In genomic region chr10:88186335-88186734, GRCh38 we compare ENCODE assay signal across 15 cellular contexts.
DNase-seq lines count a peak whose midpoint lies in the region; ATAC-seq and TF ChIP-seq lines count a peak whose summit lies in the region.
"Had no signal": no experiment of that assay in that cellular context is flagged by ENCODE, and none has a peak within 500 bp of the region (broad histone marks: within the 10 kb centered on the region; RNA-seq: fewer than 3 reads in every experiment).

No MANE protein-coding gene starts in this region.

- H3K9me3 ChIP-seq in fibroblast of lung (ENCODE audit: control insufficient read depth, insufficient read depth, low read depth, low read length) (no peaks in the 10 kb centered on the region), smooth muscle cell (replicated peaks; ENCODE audit: low read depth) (no peaks in the 10 kb centered on the region)
- H3K9me3 ChIP-seq: esophagus squamous epithelium, suprapubic skin had no signal

- H3K36me3 ChIP-seq in fibroblast of lung (ENCODE audit: control insufficient read depth, insufficient read depth, low read length), result no peaks in the 10 kb centered on the region
- H3K36me3 ChIP-seq in smooth muscle cell (ENCODE audit: low read depth), result no peaks in the 10 kb centered on the region
- H3K36me3 ChIP-seq: esophagus squamous epithelium, suprapubic skin had no signal

- WGBS in smooth muscle cell (ENCODE audit: low lambda C conversion rate), result 31% methylated on average over 2 of the region's 2 CpGs

- H3K9ac ChIP-seq in fibroblast of lung (ENCODE audit: insufficient read depth, low read length) (no peak overlapping the region), smooth muscle cell (ENCODE audit: low read depth) (no peak overlapping the region)

- H3K4me3 Mint-ChIP-seq in stimulated activated naive CD8-positive, alpha-beta T cell treated with anti-CD3 and anti-CD28 coated beads, Interleukin-15, amount 100 ng/mL, for 72 hours, result no peak overlapping the region
- H3K4me3 Mint-ChIP-seq: activated T-helper 17 cell treated with anti-CD3 and anti-CD28 coated beads, Interleukin-2, amount 50 U/mL, for 72 hours; natural killer cell had no signal

- H2AFZ ChIP-seq in fibroblast of lung (ENCODE audit: low read length) (no peak overlapping the region), smooth muscle cell (ENCODE audit: low read depth) (no peak overlapping the region)

- H3K27ac ChIP-seq in fibroblast of lung (ENCODE audit: insufficient read depth, low read length), result no peak overlapping the region
- no peak overlapping the region for H3K27ac ChIP-seq in smooth muscle cell (ENCODE audit: low read depth)
- H3K27ac ChIP-seq: esophagus squamous epithelium, suprapubic skin had no signal

- DNase-seq in GM04504 (ENCODE audit: low read depth) (peak; percentile 54), NCI-H226 (peak; percentile 51), fibroblast of lung (ENCODE audit: low read depth in 2 of 2) (peak; percentile 74 to 79), smooth muscle cell (lab: John Stamatoyannopoulos, UW; ENCODE audit: unreplicated experiment) (no peak), cerebellar nuclear complex (lab: John Stamatoyannopoulos, UW) (no peak), hippocampal formation (lab: John Stamatoyannopoulos, UW) (no peak)
- no peak for DNase-seq in stimulated activated naive CD8-positive, alpha-beta T cell treated with anti-CD3 and anti-CD28 coated beads, Interleukin-15, amount 100 ng/mL, for 72 hours
- DNase-seq: anterior cingulate cortex, dermis blood vessel endothelial cell, esophagus squamous epithelium, natural killer cell, NCI-H1694, NCI-H524 treated with DMSO at 0.1 percent for 48 hours had no signal

- H3K4me1 ChIP-seq in fibroblast of lung (ENCODE audit: control insufficient read depth, extremely low read depth, insufficient read depth, low read length), result no peaks in the 10 kb centered on the region
- H3K4me1 ChIP-seq in smooth muscle cell (ENCODE audit: low read depth), result no peaks in the 10 kb centered on the region
- H3K4me1 ChIP-seq: esophagus squamous epithelium, suprapubic skin had no signal

- H4K20me1 ChIP-seq in fibroblast of lung (ENCODE audit: control insufficient read depth, extremely low read depth, insufficient read depth, low read length) (no peaks in the 10 kb centered on the region), smooth muscle cell (ENCODE audit: low read depth) (no peaks in the 10 kb centered on the region)

- H3K4me2 ChIP-seq in fibroblast of lung (ENCODE audit: extremely low read depth, insufficient read depth, low read length), result no peak overlapping the region
- H3K4me2 ChIP-seq in smooth muscle cell, result peak overlapping the region; percentile 62

- TF ChIP-seq CTCF in fibroblast of lung (conservative IDR thresholded peaks at IDR 0.05 in 1 of 2, IDR thresholded peaks at IDR 0.05 in 1 of 2; ENCODE audit: low read depth in 1 of 2, low read length in 2 of 2) (no peak), smooth muscle cell (IDR thresholded peaks at IDR 0.05; ENCODE audit: borderline replicate concordance, insufficient read depth, poor library complexity, severe bottlenecking) (no peak)

- peaks cover 3 to 7% of the 10 kb centered on the region in 2 donors for H3K9me3 Mint-ChIP-seq in stimulated activated naive CD8-positive, alpha-beta T cell treated with anti-CD3 and anti-CD28 coated beads, Interleukin-15, amount 100 ng/mL, for 72 hours
- H3K9me3 Mint-ChIP-seq: natural killer cell had no signal

- H3K27ac Mint-ChIP-seq in stimulated activated naive CD8-positive, alpha-beta T cell treated with anti-CD3 and anti-CD28 coated beads, Interleukin-15, amount 100 ng/mL, for 72 hours, result no peak overlapping the region
- H3K27ac Mint-ChIP-seq: activated T-helper 17 cell treated with anti-CD3 and anti-CD28 coated beads, Interleukin-2, amount 50 U/mL, for 72 hours; natural killer cell had no signal

- H3K79me2 ChIP-seq in fibroblast of lung (ENCODE audit: control insufficient read depth, insufficient read depth, low read length), result no peaks in the 10 kb centered on the region
- H3K79me2 ChIP-seq in smooth muscle cell (ENCODE audit: low read depth), result no peaks in the 10 kb centered on the region

- no peaks in the 10 kb centered on the region for H3K27me3 Mint-ChIP-seq in stimulated activated naive CD8-positive, alpha-beta T cell treated with anti-CD3 and anti-CD28 coated beads, Interleukin-15, amount 100 ng/mL, for 72 hours
- H3K27me3 Mint-ChIP-seq: activated T-helper 17 cell treated with anti-CD3 and anti-CD28 coated beads, Interleukin-2, amount 50 U/mL, for 72 hours had no signal

- no peaks in the 10 kb centered on the region for H3K4me1 Mint-ChIP-seq in stimulated activated naive CD8-positive, alpha-beta T cell treated with anti-CD3 and anti-CD28 coated beads, Interleukin-15, amount 100 ng/mL, for 72 hours
- H3K4me1 Mint-ChIP-seq: activated T-helper 17 cell treated with anti-CD3 and anti-CD28 coated beads, Interleukin-2, amount 50 U/mL, for 72 hours; natural killer cell had no signal

- ATAC-seq in stimulated activated naive CD8-positive, alpha-beta T cell treated with anti-CD3 and anti-CD28 coated beads, Interleukin-15, amount 100 ng/mL, for 72 hours, result no peak
- ATAC-seq: activated T-helper 17 cell treated with anti-CD3 and anti-CD28 coated beads, Interleukin-2, amount 50 U/mL, for 72 hours; natural killer cell had no signal

- H3K4me3 ChIP-seq in fibroblast of lung (replicated peaks in 1 of 4; ENCODE audit: control extremely low read depth in 1 of 4, insufficient read depth in 1 of 4, low read depth in 3 of 4, low read length in 4 of 4), result no peak overlapping the region
- no peak overlapping the region for H3K4me3 ChIP-seq in smooth muscle cell
- H3K4me3 ChIP-seq: esophagus squamous epithelium, suprapubic skin had no signal

- no peaks in the 10 kb centered on the region for H3F3A ChIP-seq in smooth muscle cell (ENCODE audit: low read depth)

- H3K27me3 ChIP-seq in fibroblast of lung (ENCODE audit: control insufficient read depth, insufficient read depth, low read length) (no peaks in the 10 kb centered on the region), smooth muscle cell (ENCODE audit: low read depth) (no peaks in the 10 kb centered on the region)
- H3K27me3 ChIP-seq: esophagus squamous epithelium, suprapubic skin had no signal

Comparison
In these comparisons a context has a peak if more than half of its experiments do, and no peak if none do; other contexts are left out.
1. DNase-seq: peak in GM04504 (single experiment), NCI-H226 (single experiment) and fibroblast of lung (2 of 2); none in smooth muscle cell (single experiment), stimulated activated naive CD8-positive, alpha-beta T cell treated with anti-CD3 and anti-CD28 coated beads, Interleukin-15, amount 100 ng/mL, for 72 hours (0 of 2), cerebellar nuclear complex (0 of 2) and hippocampal formation (0 of 2).